Comparison of ENCODE assay signal across 2 cellular contexts in genomic region chr3:125031544-125031943, GRCh38.
TF ChIP-seq lines count a peak whose summit lies in the region.

No MANE protein-coding gene starts in this region.

TF ChIP-seq in HepG2, 621 proteins besides CTCF, POLR2A, EP300 and RAD21:
- TF ChIP-seq FOXP1 (IDR thresholded peaks at IDR 0.05) (0 out of 2 replicates have a peak, but pooled peaks have one; percentile 27), FOXP1 (CRISPR knock-in tag; IDR thresholded peaks at IDR 0.05) (no peak), IKZF1 (IDR thresholded peaks at IDR 0.05) (0 out of 2 replicates have a peak, but pooled peaks have one; percentile 33), MYPOP (CRISPR knock-in tag; IDR thresholded peaks at IDR 0.05) (no peak), RORA (CRISPR knock-in tag; IDR thresholded peaks at IDR 0.05) (no peak)

TF ChIP-seq in GM12878, 131 proteins besides CTCF, POLR2A, EP300 and RAD21:
- TF ChIP-seq CHD1 (IDR thresholded peaks at IDR 0.05; ENCODE audit: low read depth, low read length) (no peak), PAX5 (IDR thresholded peaks at IDR 0.05; ENCODE audit: borderline replicate concordance, low read depth, low read length) (no peak), HDGF (IDR thresholded peaks at IDR 0.05) (0 out of 2 replicates have a peak, but pooled peaks have one; percentile 43)
